15 cellular contexts compared by ENCODE assay signal in genomic region chr10:34825433-34825832, GRCh38. TPM values are rescaled to one million over a fixed set of nuclear protein-coding genes. Genes with fewer than 3 reads are reported as not detected.
DNase-seq lines count a peak whose midpoint lies in the region; ATAC-seq and TF ChIP-seq lines count a peak whose summit lies in the region.
"Had no signal": no experiment of that assay in that cellular context is flagged by ENCODE, and none has a peak within 500 bp of the region (broad histone marks: within the 10 kb centered on the region; RNA-seq: fewer than 3 reads in every experiment).

No MANE protein-coding gene starts in this region.

- no peak overlapping the region for H3K4me3 ChIP-seq in HEK293 (ENCODE audit: low read depth, low read length)
- H3K4me3 ChIP-seq in CD8-positive, alpha-beta T cell (ENCODE audit: low read depth, low read length), result no peak overlapping the region
- H3K4me3 ChIP-seq: BLaER1, GM12878 had no signal

- intact Hi-C loops in CD8-positive, alpha-beta T cell (cut with DNase I, micrococcal nuclease), result no loop called here

- no peak overlapping the region for H3K4me3 Mint-ChIP-seq in progenitor cell of endocrine pancreas (ENCODE audit: low read depth)
- no peak overlapping the region for H3K4me3 Mint-ChIP-seq in CD8-positive, alpha-beta T cell
- H3K4me3 Mint-ChIP-seq: CD14-positive monocyte; CD4-positive, alpha-beta memory T cell; CD4-positive, CD25-positive, alpha-beta regulatory T cell had no signal

- peaks cover 7% of the 10 kb centered on the region for H3K4me1 Mint-ChIP-seq in progenitor cell of endocrine pancreas (ENCODE audit: low read depth)
- H3K4me1 Mint-ChIP-seq in CD8-positive, alpha-beta T cell (ENCODE audit: low read depth), result peaks cover 6% of the 10 kb centered on the region
- H3K4me1 Mint-ChIP-seq: CD14-positive monocyte had no signal

- no peaks in the 10 kb centered on the region; the same call in 1 of the 2 replicates for H3K4me1 ChIP-seq in HEK293 (ENCODE audit: control insufficient read depth, insufficient read depth, low read length)
- no peaks in the 10 kb centered on the region for H3K4me1 ChIP-seq in CD8-positive, alpha-beta T cell (ENCODE audit: insufficient read depth, low read length)
- H3K4me1 ChIP-seq: BE2C had no signal

- peaks cover 3% of the 10 kb centered on the region for H3K27me3 Mint-ChIP-seq in progenitor cell of endocrine pancreas
- H3K27me3 Mint-ChIP-seq in CD8-positive, alpha-beta T cell (ENCODE audit: low read depth), result peaks cover 6% of the 10 kb centered on the region
- H3K27me3 Mint-ChIP-seq: CD4-positive, CD25-positive, alpha-beta regulatory T cell had no signal

- ATAC-seq in HG03521 (IDR thresholded peaks at IDR 0.05; ENCODE audit: unreplicated experiment), result no peak
- ATAC-seq in CD8-positive, alpha-beta T cell, result no peak

- H3K36me3 ChIP-seq in HEK293 (ENCODE audit: control insufficient read depth in 2 of 2, insufficient read depth in 1 of 2, low read length in 2 of 2), result no peaks in the 10 kb centered on the region
- H3K36me3 ChIP-seq in CD8-positive, alpha-beta T cell (ENCODE audit: insufficient read depth, low read length), result no peaks in the 10 kb centered on the region
- H3K36me3 ChIP-seq: BE2C, BLaER1 had no signal

- H3K9me3 ChIP-seq in HEK293 (ENCODE audit: control insufficient read depth, insufficient read depth, low read depth, low read length), result no peaks in the 10 kb centered on the region
- no peaks in the 10 kb centered on the region for H3K9me3 ChIP-seq in CD8-positive, alpha-beta T cell (ENCODE audit: low read length)
- H3K9me3 ChIP-seq: BE2C, BLaER1, Caco-2 had no signal

- no peaks in the 10 kb centered on the region for H3K36me3 Mint-ChIP-seq in progenitor cell of endocrine pancreas (ENCODE audit: insufficient read depth)
- no peaks in the 10 kb centered on the region for H3K36me3 Mint-ChIP-seq in CD8-positive, alpha-beta T cell
- H3K36me3 Mint-ChIP-seq: CD14-positive monocyte; CD4-positive, alpha-beta memory T cell; CD4-positive, CD25-positive, alpha-beta regulatory T cell had no signal

- no peak for TF ChIP-seq CTCF in HEK293 (tag by site-specific recombination; IDR thresholded peaks at IDR 0.05)
- no peak for TF ChIP-seq CTCF in progenitor cell of endocrine pancreas (IDR thresholded peaks at IDR 0.05; ENCODE audit: unreplicated experiment)
- no peak for TF ChIP-seq CTCF in CD8-positive, alpha-beta T cell (IDR thresholded peaks at IDR 0.05)
- TF ChIP-seq CTCF in GM10266 (IDR thresholded peaks at IDR 0.05; ENCODE audit: control insufficient read depth, insufficient read depth, low read depth, missing control alignments), result no peak

- CTCF ChIA-PET in HEK293 (lab: Yijun Ruan, JAX), result no interaction called here
- CTCF ChIA-PET in CD8-positive, alpha-beta T cell (lab: Charles Lee), result no interaction called here

- no peaks in the 10 kb centered on the region for H3K27me3 ChIP-seq in CD8-positive, alpha-beta T cell (ENCODE audit: insufficient read depth, low read length)
- H3K27me3 ChIP-seq: BE2C, BLaER1 had no signal

- POLR2A ChIA-PET in HEK293 (lab: Yijun Ruan, JAX), result interaction anchor here (0.5 kb wide), 2 partner anchors 32 to 506 kb away, joined by 3 to 8 read pairs; no protein-coding TSS in a partner anchor
- POLR2A ChIA-PET in CD8-positive, alpha-beta T cell (lab: Charles Lee), result no interaction called here

- H3K27ac Mint-ChIP-seq in progenitor cell of endocrine pancreas, result peak overlapping the region; percentile 26
- no peak overlapping the region for H3K27ac Mint-ChIP-seq in CD8-positive, alpha-beta T cell
- H3K27ac Mint-ChIP-seq: CD14-positive monocyte; CD4-positive, alpha-beta memory T cell; CD4-positive, CD25-positive, alpha-beta regulatory T cell had no signal

- no peak overlapping the region for H3K27ac ChIP-seq in HEK293 (ENCODE audit: extremely low read depth, low read depth, low read length)
- no peak overlapping the region for H3K27ac ChIP-seq in CD8-positive, alpha-beta T cell (ENCODE audit: low read depth, low read length)
- H3K27ac ChIP-seq: BLaER1 had no signal

- no peak for DNase-seq in progenitor cell of endocrine pancreas (ENCODE audit: low spot score, unreplicated experiment)
- DNase-seq in CD8-positive, alpha-beta T cell, result no peak
- DNase-seq in GM10266 (ENCODE audit: extremely low spot score), result no peak
- DNase-seq: BE2C; C1 segment of cervical spinal cord; CD4-positive, alpha-beta memory T cell; CD4-positive, CD25-positive, alpha-beta regulatory T cell; DMS79 treated with DMSO at 0.1 percent for 48 hours; GF-D8 had no signal

- no peaks in the 10 kb centered on the region for H3K9me3 Mint-ChIP-seq in progenitor cell of endocrine pancreas (ENCODE audit: low read depth)
- no peaks in the 10 kb centered on the region for H3K9me3 Mint-ChIP-seq in CD8-positive, alpha-beta T cell
- H3K9me3 Mint-ChIP-seq: CD4-positive, CD25-positive, alpha-beta regulatory T cell had no signal

TF ChIP-seq in HEK293, 187 proteins besides CTCF, POLR2A, EP300 and RAD21:
- 0 out of 2 replicates have a peak, but pooled peaks have one; percentile 13 for TF ChIP-seq PRDM6 (tag by site-specific recombination; IDR thresholded peaks at IDR 0.05)
- TF ChIP-seq TRIM28 (IDR thresholded peaks at IDR 0.05; ENCODE audit: borderline replicate concordance, low read length), result no peak
- TF ChIP-seq FEZF1 (tag by site-specific recombination; IDR thresholded peaks at IDR 0.05), result 0 out of 2 replicates have a peak, but pooled peaks have one; percentile 23

RNA-seq across cellular contexts. Expression of gene PARD3, which starts 10.3 kb away (rescaled TPM):
- total RNA-seq in progenitor cell of endocrine pancreas, result 78.7 and 85.3 TPM in 2 replicates
- total RNA-seq in CD8-positive, alpha-beta T cell, result under 1 TPM; 0.08 to 0.35 TPM

Comparison
In these comparisons a context has a peak if more than half of its experiments do, and no peak if none do; other contexts are left out.
1. RNA of gene PARD3, which starts 10.3 kb away (total RNA-seq): 78.7 to 85.3 TPM in progenitor cell of endocrine pancreas; 0.08 to 0.35 TPM in CD8-positive, alpha-beta T cell; every median in the first group is over 10 times any median in the second.